ENCODE assay signal across 9 cellular contexts in the genomic region with DNA sequence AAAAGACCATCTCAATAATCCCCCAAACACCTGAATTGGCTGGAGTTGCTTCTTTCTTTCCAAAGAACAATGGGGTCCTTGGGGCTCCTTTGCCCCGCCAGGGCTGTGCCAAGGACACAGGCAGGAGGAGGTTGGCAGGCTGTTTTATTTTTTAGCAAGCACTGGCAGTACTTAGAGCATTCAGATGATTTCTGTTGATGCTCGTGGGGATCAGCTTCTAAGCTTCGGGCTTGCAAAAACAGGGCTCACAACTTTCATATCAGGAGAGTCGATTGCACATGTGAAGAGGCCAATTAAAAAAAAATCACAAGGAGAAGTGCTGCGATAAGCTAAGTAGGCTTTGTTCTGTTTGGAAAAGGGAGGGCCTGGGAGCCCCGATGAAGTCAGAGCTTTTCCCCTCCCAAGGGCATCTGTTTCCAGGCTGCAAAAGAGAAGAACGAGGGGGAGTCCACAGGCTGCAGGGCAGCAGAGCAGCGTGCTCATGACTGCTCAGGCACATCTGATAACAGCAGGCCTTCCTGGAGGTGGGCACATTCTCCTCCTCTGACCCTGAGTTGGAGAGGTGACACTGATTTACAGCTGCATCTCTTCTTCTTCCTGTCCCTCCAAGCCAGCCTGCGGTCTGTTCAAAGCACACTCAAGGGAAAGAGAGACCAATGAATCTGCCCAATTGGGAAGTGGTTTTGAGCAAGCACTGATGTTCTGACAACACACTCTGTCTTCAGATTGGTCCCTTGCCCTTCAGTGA. TPM values are rescaled to one million over a fixed set of nuclear protein-coding genes. Genes with fewer than 3 reads are reported as not detected.
DNase-seq lines count a peak whose midpoint lies in the region; ATAC-seq and TF ChIP-seq lines count a peak whose summit lies in the region.
"Had no signal": no experiment of that assay in that cellular context is flagged by ENCODE, and none has a peak within 500 bp of the region (broad histone marks: within the 10 kb centered on the region; RNA-seq: fewer than 3 reads in every experiment).

No MANE protein-coding gene starts in this region.

- no peaks in the 10 kb centered on the region for H3K9me2 ChIP-seq in hepatocyte (replicated peaks; ENCODE audit: insufficient read depth)

- H3K27me3 ChIP-seq in ACC112 (ENCODE audit: insufficient read depth, low read length) = no peaks in the 10 kb centered on the region
- no peaks in the 10 kb centered on the region for H3K27me3 ChIP-seq in hepatocyte

- no peaks in the 10 kb centered on the region for H3K79me2 ChIP-seq in ACC112 (ENCODE audit: control insufficient read depth, insufficient read depth, low read length, unreplicated experiment)
- H3K79me2 ChIP-seq in hepatocyte = no peaks in the 10 kb centered on the region

- H3K36me3 ChIP-seq in ACC112 (ENCODE audit: insufficient read depth, low read length) = no peaks in the 10 kb centered on the region
- H3K36me3 ChIP-seq in hepatocyte (replicated peaks; ENCODE audit: insufficient read depth, low read depth) = no peaks in the 10 kb centered on the region

- H3K4me3 ChIP-seq in ACC112 (ENCODE audit: low read depth, low read length) (no peak overlapping the region), hepatocyte (no peak overlapping the region)

- TF ChIP-seq CTCF in hepatocyte (IDR thresholded peaks at IDR 0.05; ENCODE audit: poor library complexity) = no peak

- peak; percentile 28 for ATAC-seq in GM21529 (IDR thresholded peaks at IDR 0.05; ENCODE audit: unreplicated experiment)
- no peak for ATAC-seq in GM19324 (IDR thresholded peaks at IDR 0.05; ENCODE audit: low FRiP score, unreplicated experiment)

- no peaks in the 10 kb centered on the region for H3K9me3 ChIP-seq in hepatocyte (ENCODE audit: low read depth)

- WGBS in hepatocyte (ENCODE audit: low lambda C conversion rate, missing lambda C conversion rate) = 29% methylated on average over 9 of the region's 9 CpGs

- H3K4me2 ChIP-seq in hepatocyte = peak overlapping the region; percentile 43

- H3K4me1 ChIP-seq in ACC112 (ENCODE audit: control insufficient read depth, insufficient read depth, low read length, unreplicated experiment) (peaks cover 11% of the 10 kb centered on the region), hepatocyte (ENCODE audit: insufficient read depth) (peaks cover 35% of the 10 kb centered on the region)

- DNase-seq in OCI-M1 (lab: John Stamatoyannopoulos, UW) = peak; percentile 47
- peak; percentile 49 for DNase-seq in hepatocyte (ENCODE audit: low spot score)
- no peak for DNase-seq in GM19238 (ENCODE audit: insufficient read length, low spot score)
- DNase-seq in cerebellar nuclear complex (lab: John Stamatoyannopoulos, UW) = no peak
- DNase-seq in iPS-NIHi11 (ENCODE audit: low spot score) = no peak
- DNase-seq: T-cell had no signal

- no peak overlapping the region for H3K27ac ChIP-seq in ACC112 (ENCODE audit: low read depth, low read length)
- peak overlapping the region; percentile 59 for H3K27ac ChIP-seq in hepatocyte

- H4K20me1 ChIP-seq in hepatocyte (ENCODE audit: insufficient read depth, poor library complexity, severe bottlenecking) = no peaks in the 10 kb centered on the region

- peak overlapping the region; percentile 28 for H2AFZ ChIP-seq in ACC112 (ENCODE audit: low read length, unreplicated experiment)
- no peak overlapping the region for H2AFZ ChIP-seq in hepatocyte

RNA-seq across cellular contexts. Expression of a gene that starts 27.3 kb away (rescaled TPM):
- 20.4 and 22.6 TPM in 2 replicates for total RNA-seq in hepatocyte
- polyA plus RNA-seq in hepatocyte = 22.5 and 23.7 TPM in 2 replicates

Comparison
In these comparisons a context has a peak if more than half of its experiments do, and no peak if none do; other contexts are left out.
1. DNase-seq: peak in OCI-M1 (single experiment) and hepatocyte (single experiment); none in GM19238 (single experiment), cerebellar nuclear complex (0 of 2) and iPS-NIHi11 (single experiment).